ENCODE assay signal across 1 cellular context in genomic region chr7:140404565-140405080, GRCh38.
TF ChIP-seq lines count a peak whose summit lies in the region.

No MANE protein-coding gene starts in this region.

TF ChIP-seq in K562, 482 proteins besides CTCF, POLR2A, EP300 and RAD21 (continued from another document):
- TF ChIP-seq CTCFL (IDR thresholded peaks at IDR 0.05; ENCODE audit: borderline replicate concordance, insufficient read depth, low read depth, low read length, poor library complexity, severe bottlenecking): no peak
- TF ChIP-seq DPF2 (IDR thresholded peaks at IDR 0.05): 0 out of 2 replicates have a peak, but pooled peaks have one; percentile 8
